In the genomic region with DNA sequence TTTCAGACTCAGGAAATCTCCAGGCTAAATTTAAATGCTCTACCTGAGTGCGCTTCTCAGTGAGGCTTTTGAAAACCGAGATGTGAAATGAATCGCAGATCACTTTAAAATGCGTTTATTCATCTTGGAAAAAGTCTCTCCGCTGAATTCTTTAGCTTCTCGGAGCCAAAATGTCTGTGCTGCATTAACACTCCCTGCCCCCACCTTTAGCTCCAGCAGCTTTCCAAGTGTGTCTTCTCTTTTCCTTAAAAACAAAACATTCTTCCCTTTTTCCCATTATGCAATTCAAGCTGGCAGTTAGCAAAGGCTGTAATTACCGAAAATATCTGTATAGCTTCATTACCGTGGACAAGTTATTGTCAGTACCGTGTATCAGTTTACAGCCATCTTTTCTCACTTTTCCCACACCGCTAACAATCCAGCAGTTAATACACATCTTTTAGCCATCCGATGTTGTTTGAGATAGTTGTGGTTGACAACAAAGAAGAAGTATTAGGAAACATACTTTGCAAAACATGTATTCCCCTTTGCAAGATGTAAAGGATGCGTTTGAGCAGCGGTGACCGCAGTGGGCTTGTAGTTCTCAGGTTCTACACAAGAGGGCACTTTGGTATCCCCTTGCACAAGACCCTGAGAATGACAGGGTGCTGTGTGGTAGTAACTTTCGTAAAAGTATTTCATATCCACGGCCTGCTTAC, we compare ENCODE assay signal across 8 cellular contexts.
DNase-seq lines count a peak whose midpoint lies in the region; ATAC-seq, FAIRE-seq and TF ChIP-seq lines count a peak whose summit lies in the region.

No MANE protein-coding gene starts in this region.

- TF ChIP-seq POLR2A in H54 (IDR thresholded peaks at IDR 0.05; ENCODE audit: low read depth, low read length): no peak

- peak; percentile 61 for FAIRE-seq in D721Med (lab: Jason Lieb, UNC)
- FAIRE-seq in H54 (lab: Jason Lieb, UNC): no peak

- no peak overlapping the region for H3K27ac ChIP-seq in coronary artery

- no peak overlapping the region for H3K4me3 ChIP-seq in Jurkat, Clone E6-1 (ENCODE audit: low read length)
- peak overlapping the region; percentile 53 for H3K4me3 ChIP-seq in coronary artery

- DNase-seq in D721Med (ENCODE audit: insufficient read length, low spot score) (no peak), coronary artery (ENCODE audit: low spot score) (no peak), middle frontal gyrus (ENCODE audit: extremely low spot score, low spot score) (peak; percentile 14), H54 (ENCODE audit: insufficient read length, low spot score) (no peak)
- DNase-seq in Jurkat, Clone E6-1 (ENCODE audit: low read depth, low spot score): peak; percentile 27

- ATAC-seq in GM19328 (IDR thresholded peaks at IDR 0.05; ENCODE audit: unreplicated experiment) (no peak), HG02759 (IDR thresholded peaks at IDR 0.05; ENCODE audit: unreplicated experiment) (no peak), HG03135 (IDR thresholded peaks at IDR 0.05; ENCODE audit: unreplicated experiment) (no peak)

- TF ChIP-seq CTCF in D721Med (IDR thresholded peaks at IDR 0.05; ENCODE audit: insufficient read depth, missing control alignments) (peak; percentile 73), coronary artery (IDR thresholded peaks at IDR 0.05) (no peak)

Comparison
In these comparisons a context has a peak if more than half of its experiments do, and no peak if none do; other contexts are left out.
1. DNase-seq: peak in Jurkat, Clone E6-1 (single experiment) and middle frontal gyrus (single experiment); none in D721Med (single experiment), coronary artery (single experiment) and H54 (single experiment).